2 cellular contexts compared by ENCODE assay signal in genomic region chr5:91159647-91160046, GRCh38.
TF ChIP-seq lines count a peak whose summit lies in the region.

No MANE protein-coding gene starts in this region.

TF ChIP-seq in GM23338, 12 proteins besides CTCF, POLR2A, EP300 and RAD21 (continued from another document):
- TF ChIP-seq ZNF462 (CRISPR knock-in tag; IDR thresholded peaks at IDR 0.05) (no peak), CREB1 (CRISPR knock-in tag; IDR thresholded peaks at IDR 0.05; ENCODE audit: low read depth) (no peak)

TF ChIP-seq in WTC11, 78 proteins besides CTCF, POLR2A, EP300 and RAD21 (continued from another document):
- no peak for TF ChIP-seq ZNF425 (CRISPR knock-in tag; conservative IDR thresholded peaks at IDR 0.05)
- TF ChIP-seq ATF3 (CRISPR knock-in tag; conservative IDR thresholded peaks at IDR 0.05): no peak
- TF ChIP-seq SMAD3 (CRISPR knock-in tag; IDR thresholded peaks at IDR 0.05; ENCODE audit: borderline replicate concordance): no peak
- no peak for TF ChIP-seq MAX (CRISPR knock-in tag; IDR thresholded peaks at IDR 0.05)
